ENCODE assay signal across 19 cellular contexts in the genomic region with DNA sequence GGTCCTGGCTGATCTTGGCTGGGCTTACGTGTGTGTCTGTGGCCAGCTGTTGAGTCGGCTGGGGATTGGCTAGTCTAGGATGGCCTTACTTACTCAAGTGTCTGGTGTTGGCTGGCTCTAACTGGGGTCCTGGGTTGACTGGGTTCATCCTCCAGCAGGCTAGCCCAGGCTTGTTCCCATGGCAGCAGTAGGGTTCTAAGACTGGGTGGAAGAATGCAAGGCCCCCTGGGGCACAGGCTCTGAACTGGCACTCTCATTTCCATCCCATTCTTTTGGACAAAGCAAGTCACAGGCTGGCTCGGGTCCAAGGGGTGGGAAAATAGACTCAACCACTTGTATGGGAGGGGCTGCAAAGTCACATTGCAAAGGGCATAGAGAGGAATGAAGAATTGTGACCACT. TPM values are rescaled to one million over a fixed set of nuclear protein-coding genes. Genes with fewer than 3 reads are reported as not detected.
DNase-seq lines count a peak whose midpoint lies in the region; ATAC-seq, FAIRE-seq and TF ChIP-seq lines count a peak whose summit lies in the region.
"Had no signal": no experiment of that assay in that cellular context is flagged by ENCODE, and none has a peak within 500 bp of the region (broad histone marks: within the 10 kb centered on the region; RNA-seq: fewer than 3 reads in every experiment).

No MANE protein-coding gene starts in this region.

- H3K4me3 ChIP-seq in HEK293 (ENCODE audit: low read depth, low read length) (no peak overlapping the region), SJCRH30 (no peak overlapping the region), neuronal stem cell (ENCODE audit: low read length in 2 of 2) (no peak overlapping the region), esophagus muscularis mucosa (no peak overlapping the region), HepG2 (replicated peaks in 1 of 3; ENCODE audit: insufficient read depth in 1 of 3, low read depth in 2 of 3, low read length in 3 of 3) (no peak overlapping the region)
- H3K4me3 ChIP-seq: SJSA1 had no signal

- intact Hi-C loops in esophagus muscularis mucosa (cut with DNase I) (no loop called here), HepG2 (cut with micrococcal nuclease; ENCODE audit: unreplicated experiment) (no loop called here)

- BruUV-seq in HepG2 (replicated peaks; lab: Mats Ljungman, UMichigan), result no TSS peak

- H3K4ac ChIP-seq in neuronal stem cell (ENCODE audit: low read length), result no peak overlapping the region

- no peak for FAIRE-seq in HepG2 (lab: Jason Lieb, UNC)
- FAIRE-seq: GM19239 had no signal

- no peaks in the 10 kb centered on the region for H4K20me1 ChIP-seq in HepG2 (ENCODE audit: insufficient read depth, low read length)

- H2BK12ac ChIP-seq in neuronal stem cell (ENCODE audit: low read length), result no peak overlapping the region

- CTCF ChIA-PET in HEK293 (lab: Yijun Ruan, JAX), result no interaction called here
- CTCF ChIA-PET in HepG2 (lab: Yijun Ruan, JAX; ENCODE audit: low intra/inter-chr PET ratio, low total read pairs), result no interaction called here

- H3K4me2 ChIP-seq in neuronal stem cell (ENCODE audit: insufficient read depth, low read length, poor library complexity, severe bottlenecking) (no peak overlapping the region), HepG2 (ENCODE audit: low read depth, low read length) (no peak overlapping the region)

- peak overlapping the region; percentile 42 for H2AFZ ChIP-seq in neuronal stem cell (ENCODE audit: low read length)
- no peak overlapping the region for H2AFZ ChIP-seq in HepG2 (ENCODE audit: low read length)

- H2AK5ac ChIP-seq in neuronal stem cell (ENCODE audit: low read depth, low read length), result no peak overlapping the region

- H2BK5ac ChIP-seq in neuronal stem cell (ENCODE audit: low read length), result no peak overlapping the region

- TF ChIP-seq EP300 in esophagus muscularis mucosa (IDR thresholded peaks at IDR 0.05), result no peak
- TF ChIP-seq EP300 in HepG2 (IDR thresholded peaks at IDR 0.05; ENCODE audit: low read depth in 2 of 2, low read length in 2 of 2), result no peak
- TF ChIP-seq EP300 in HepG2 (CRISPR knock-in tag; IDR thresholded peaks at IDR 0.05; ENCODE audit: borderline replicate concordance), result no peak

- H2BK15ac ChIP-seq in neuronal stem cell (ENCODE audit: low read length), result no peak overlapping the region

- no peak for ATAC-seq in HepG2
- ATAC-seq: PC-3 had no signal

- H3K9me3 ChIP-seq in HEK293 (ENCODE audit: control insufficient read depth, insufficient read depth, low read depth, low read length) (no peaks in the 10 kb centered on the region), SJCRH30 (replicated peaks) (peaks cover 4% of the 10 kb centered on the region; the same call in 1 of the 2 replicates), neuronal stem cell (replicated peaks in 1 of 2; ENCODE audit: control insufficient read depth in 2 of 2, insufficient read depth in 1 of 2, low read depth in 1 of 2, low read length in 2 of 2) (peaks cover 0 to 2% of the 10 kb centered on the region in 2 donors), esophagus muscularis mucosa (no peaks in the 10 kb centered on the region), HepG2 (ENCODE audit: low read length) (no peaks in the 10 kb centered on the region)
- H3K9me3 ChIP-seq: SJSA1 had no signal

- TF ChIP-seq POLR2A in esophagus muscularis mucosa (IDR thresholded peaks at IDR 0.05; ENCODE audit: low read depth) (no peak), HepG2 (IDR thresholded peaks at IDR 0.05; ENCODE audit: insufficient read depth in 1 of 2, low read depth in 2 of 2, low read length in 2 of 2) (no peak)

- H3K79me2 ChIP-seq in HepG2 (ENCODE audit: insufficient read depth, low read length), result no peaks in the 10 kb centered on the region

- H3K36me3 ChIP-seq in HEK293 (ENCODE audit: control insufficient read depth in 2 of 2, insufficient read depth in 1 of 2, low read length in 2 of 2) (no peaks in the 10 kb centered on the region), SJCRH30 (no peaks in the 10 kb centered on the region), neuronal stem cell (replicated peaks in 1 of 2; ENCODE audit: control insufficient read depth in 2 of 2, insufficient read depth in 2 of 2, low read length in 2 of 2) (no peaks in the 10 kb centered on the region), esophagus muscularis mucosa (no peaks in the 10 kb centered on the region), HepG2 (replicated peaks in 1 of 2; ENCODE audit: control insufficient read depth in 1 of 2, insufficient read depth in 2 of 2, low read length in 2 of 2) (no peaks in the 10 kb centered on the region)
- H3K36me3 ChIP-seq: SJSA1 had no signal

- no peak overlapping the region for H3K14ac ChIP-seq in neuronal stem cell (ENCODE audit: low read length)

- H3K27me3 ChIP-seq in SJCRH30 (no peaks in the 10 kb centered on the region), neuronal stem cell (ENCODE audit: control insufficient read depth in 3 of 3, insufficient read depth in 3 of 3, low read depth in 1 of 3, low read length in 3 of 3) (no peaks in the 10 kb centered on the region), esophagus muscularis mucosa (peaks cover 0 to 18% (median 0%) of the 10 kb centered on the region in 4 donors), HepG2 (ENCODE audit: control insufficient read depth in 1 of 2, insufficient read depth in 2 of 2, low read length in 2 of 2) (no peaks in the 10 kb centered on the region; a peak in 2 of 5 replicates)

- no peak overlapping the region for H4K91ac ChIP-seq in neuronal stem cell (ENCODE audit: low read depth, low read length, poor library complexity)

- no peak for TF ChIP-seq CTCF in HEK293 (tag by site-specific recombination; IDR thresholded peaks at IDR 0.05)
- TF ChIP-seq CTCF in esophagus muscularis mucosa (IDR thresholded peaks at IDR 0.05), result no peak
- no peak for TF ChIP-seq CTCF in HepG2 (CRISPR knock-in tag; IDR thresholded peaks at IDR 0.05)

- no peak overlapping the region for H4K8ac ChIP-seq in neuronal stem cell (ENCODE audit: low read depth, low read length)

- in situ Hi-C loops in HepG2 (cut with HindIII; ENCODE audit: extremely low pct_ligation_motif_present, low pct_unique_long_range_greater_than_20kb), result no loop called here

- peak overlapping the region; percentile 9 for H3K18ac ChIP-seq in neuronal stem cell (ENCODE audit: low read length)

- H3K79me1 ChIP-seq in neuronal stem cell (ENCODE audit: low read depth, low read length), result no peaks in the 10 kb centered on the region

- TF ChIP-seq RAD21 in HepG2 (CRISPR knock-in tag; IDR thresholded peaks at IDR 0.05), result no peak

- peak; percentile 19 for DNase-seq in NCI-H748 (lab: John Stamatoyannopoulos, UW; ENCODE audit: unreplicated experiment)
- no peak for DNase-seq in NCI-H748 treated with DMSO at 0.1 percent for 48 hours (lab: John Stamatoyannopoulos, UW)
- peak; percentile 76 to 77 for DNase-seq in SJCRH30
- DNase-seq in neuronal stem cell (ENCODE audit: low spot score), result no peak
- DNase-seq in esophagus muscularis mucosa (ENCODE audit: extremely low spot score), result no peak
- DNase-seq in HepG2 (ENCODE audit: low spot score), result no peak
- DNase-seq: COR-L47, DMS53, HCEC 1CT, KBM-7, NCI-H187 treated with DMSO at 0.1 percent for 48 hours, NCI-H526, PC-3 had no signal

- H3K9ac ChIP-seq in neuronal stem cell (ENCODE audit: low read depth, low read length, poor library complexity) (no peak overlapping the region), HepG2 (ENCODE audit: insufficient read depth, low read depth, low read length) (no peak overlapping the region)

- H3K4me1 ChIP-seq in HEK293 (ENCODE audit: control insufficient read depth, insufficient read depth, low read length) (no peaks in the 10 kb centered on the region), SJCRH30 (peaks cover 23% of the 10 kb centered on the region), neuronal stem cell (ENCODE audit: control insufficient read depth in 2 of 2, insufficient read depth in 1 of 2, low read depth in 1 of 2, low read length in 2 of 2) (peaks cover 8 to 18% of the 10 kb centered on the region in 2 donors), esophagus muscularis mucosa (no peaks in the 10 kb centered on the region), HepG2 (ENCODE audit: insufficient read depth, low read length) (peaks cover 15% of the 10 kb centered on the region)
- H3K4me1 ChIP-seq: SJSA1 had no signal

- POLR2A ChIA-PET in HEK293 (lab: Yijun Ruan, JAX), result no interaction called here
- POLR2A ChIA-PET in HepG2 (lab: Yijun Ruan, JAX), result no interaction called here

- no peak overlapping the region for H3K23ac ChIP-seq in neuronal stem cell (ENCODE audit: low read depth, low read length, poor library complexity)

- no CpG with 5 or more reads among the region's 3 CpGs for WGBS in neuronal stem cell (ENCODE audit: extremely low coverage in 2 of 2, insufficient read length in 2 of 2, insufficient replicate concordance in 1 of 2), 2 donors
- whole genome bisulfite sequencing in esophagus muscularis mucosa, result 67% methylated on average over 3 of the region's 3 CpGs
- WGBS in HepG2 (ENCODE audit: low lambda C conversion rate), result 31% methylated on average over 2 of the region's 3 CpGs

- H3K27ac ChIP-seq in HEK293 (ENCODE audit: extremely low read depth, low read depth, low read length) (no peak overlapping the region), SJCRH30 (no peak overlapping the region), neuronal stem cell (replicated peaks; ENCODE audit: low read length) (no peak overlapping the region), esophagus muscularis mucosa (replicated peaks in 1 of 4) (no peak overlapping the region), HepG2 (ENCODE audit: extremely low read length, insufficient read depth, low read length) (no peak overlapping the region)
- H3K27ac ChIP-seq: C4-2B, RWPE1, SJSA1 had no signal

- H2BK120ac ChIP-seq in neuronal stem cell (ENCODE audit: low read depth, low read length), result no peak overlapping the region

RNA-seq across cellular contexts. Expression of gene OPRD1, which starts 7.9 kb away (rescaled TPM):
- 58.0 and 60.2 TPM in 2 replicates for total RNA-seq in SJCRH30 (2014; rRNA removed; shearing (Covaris generic))
- polyA plus RNA-seq in neuronal stem cell (2013, experiment 1 of 2), result 0.33 TPM
- polyA plus RNA-seq in neuronal stem cell (2013, experiment 2 of 2), result 0.42 TPM
- total RNA-seq in esophagus muscularis mucosa (under 1 TPM; under 0.01 to 0.23 (median 0.15) TPM), HepG2 (2016; rRNA removed; fragmentation: Illumina TruSeq; extraction: Trizol) (0.02 TPM in 1 of 2 replicates, not detected in the other)
- not detected in 2 replicates for total RNA-seq in HepG2 (2016; cell fraction: cytosol; rRNA removed; fragmentation: Illumina TruSeq; extraction: Trizol; ENCODE audit: low read depth)
- 0.04 TPM in 1 of 2 replicates, not detected in the other for total RNA-seq in HepG2 (2016; cell fraction: insoluble cytoplasmic fraction; rRNA removed; fragmentation: Illumina TruSeq; extraction: Trizol)
- not detected in 2 replicates for total RNA-seq in HepG2 (2016; cell fraction: membrane; rRNA removed; fragmentation: Illumina TruSeq; extraction: Trizol)
- 0.06 TPM in 1 of 2 replicates, not detected in the other for total RNA-seq in HepG2 (2016; cell fraction: nucleus; rRNA removed; fragmentation: Illumina TruSeq; extraction: Trizol)
- 0.01 and 0.03 TPM in 2 replicates for polyA plus RNA-seq in HepG2 (2011; rRNA removed)
- 0.01 and 0.03 TPM in 2 replicates for polyA plus RNA-seq in HepG2 (2011; cell fraction: cytosol; rRNA removed)
- polyA plus RNA-seq in HepG2 (2011; cell fraction: nucleus; rRNA removed), result 0.11 and 0.14 TPM in 2 replicates
- polyA plus RNA-seq in HepG2 (2012), result 0.03 and 0.07 TPM in 2 replicates
- not detected in 2 replicates for polyA plus RNA-seq in HepG2 (2016; cell fraction: cytosol; fragmentation: Illumina TruSeq; extraction: Trizol; ENCODE audit: low read depth)
- polyA plus RNA-seq in HepG2 (2016; cell fraction: insoluble cytoplasmic fraction; fragmentation: Illumina TruSeq; extraction: Trizol; ENCODE audit: low read depth), result not detected in 2 replicates
- polyA plus RNA-seq in HepG2 (2016; cell fraction: membrane; fragmentation: Illumina TruSeq; extraction: Trizol; ENCODE audit: low read depth), result not detected in 2 replicates
- 0.04 TPM in 2 replicates for polyA plus RNA-seq in HepG2 (2016; cell fraction: nucleus; fragmentation: Illumina TruSeq; extraction: Trizol; ENCODE audit: insufficient read depth, low read depth)
- 0.86 TPM in 1 of 2 replicates, not detected in the other for polyA minus RNA-seq in HepG2 (2011; rRNA and poly(A)+ RNA removed; ENCODE audit: low replicate concordance)
- 0.10 TPM in 1 of 2 replicates, not detected in the other for polyA minus RNA-seq in HepG2 (2011; cell fraction: cytosol; rRNA and poly(A)+ RNA removed)
- 0.12 and 0.26 TPM in 2 replicates for polyA minus RNA-seq in HepG2 (2011; cell fraction: nucleus; rRNA and poly(A)+ RNA removed)
- total RNA-seq: PC-3; T-helper 2 cell treated with Interferon-gamma antibody and Interleukin-4, amounts not matched to agents 100 ng/mL and 5 ng/mL, for 36 hours had no signal

Comparison
In these comparisons a context has a peak if more than half of its experiments do, and no peak if none do; other contexts are left out.
1. DNase-seq: peak in NCI-H748 (single experiment) and SJCRH30 (2 of 2); none in NCI-H748 treated with DMSO at 0.1 percent for 48 hours (single experiment), neuronal stem cell (single experiment), esophagus muscularis mucosa (single experiment) and HepG2 (single experiment).
2. RNA of gene OPRD1, which starts 7.9 kb away (total RNA-seq): 58.0 to 60.2 TPM in SJCRH30; under 0.01 to 0.23 TPM in esophagus muscularis mucosa and 0.02 to 0.06 TPM in HepG2; every median in the first group is over 10 times any median in the second.